ENCODE assay signal across 12 cellular contexts in genomic region chr1:30982937-30983336, GRCh38.
A peak's percentile ranks its signal among the peaks of the same experiment; 100 is the strongest.
DNase-seq lines count a peak whose midpoint lies in the region; ATAC-seq and FAIRE-seq lines count a peak whose summit lies in the region.
"Had no signal": no experiment of that assay in that cellular context is flagged by ENCODE, and none has a peak within 500 bp of the region (broad histone marks: within the 10 kb centered on the region; RNA-seq: fewer than 3 reads in every experiment).

No MANE protein-coding gene starts in this region.

- H3K36me3 Mint-ChIP-seq in activated CD4-positive, alpha-beta memory T cell treated with anti-CD3 and anti-CD28 coated beads for 36 hours, result peaks cover 35% of the 10 kb centered on the region
- peaks cover 56% of the 10 kb centered on the region for H3K36me3 Mint-ChIP-seq in activated CD4-positive, alpha-beta memory T cell treated with anti-CD3 and anti-CD28 coated beads, Interleukin-2, amount 10 ng/mL, durations not matched to agents 7 days and 5 days (ENCODE audit: low read depth)
- peaks cover 10% of the 10 kb centered on the region for H3K36me3 Mint-ChIP-seq in T-helper 17 cell (ENCODE audit: low read depth)

- H3K9me3 Mint-ChIP-seq in activated CD4-positive, alpha-beta memory T cell treated with anti-CD3 and anti-CD28 coated beads for 36 hours, result no peaks in the 10 kb centered on the region
- no peaks in the 10 kb centered on the region for H3K9me3 Mint-ChIP-seq in activated CD4-positive, alpha-beta memory T cell treated with anti-CD3 and anti-CD28 coated beads, Interleukin-2, amount 10 ng/mL, durations not matched to agents 7 days and 5 days

- POLR2A ChIA-PET in activated CD4-positive, alpha-beta memory T cell treated with anti-CD3 and anti-CD28 coated beads for 36 hours (lab: Charles Lee), result no interaction called here
- POLR2A ChIA-PET in activated CD4-positive, alpha-beta memory T cell treated with anti-CD3 and anti-CD28 coated beads, Interleukin-2, amount 10 ng/mL, durations not matched to agents 7 days and 5 days (lab: Charles Lee), result no interaction called here

- ATAC-seq in T-helper 17 cell (no peak), left ventricle myocardium superior (peak; percentile 62), GM18861 (IDR thresholded peaks at IDR 0.05; ENCODE audit: unreplicated experiment) (no peak)

- H3K9me3 ChIP-seq in T-helper 17 cell (ENCODE audit: control insufficient read depth, low read length, poor library complexity, severe bottlenecking), result no peaks in the 10 kb centered on the region

- FAIRE-seq in HTR-8/SVneo (lab: Jason Lieb, UNC), result no peak

- peaks cover 51% of the 10 kb centered on the region for H3K4me1 Mint-ChIP-seq in activated CD4-positive, alpha-beta memory T cell treated with anti-CD3 and anti-CD28 coated beads for 36 hours (ENCODE audit: low read depth)
- peaks cover 28% of the 10 kb centered on the region for H3K4me1 Mint-ChIP-seq in activated CD4-positive, alpha-beta memory T cell treated with anti-CD3 and anti-CD28 coated beads, Interleukin-2, amount 10 ng/mL, durations not matched to agents 7 days and 5 days
- H3K4me1 Mint-ChIP-seq in T-helper 17 cell, result peaks cover 20% of the 10 kb centered on the region

- CTCF ChIA-PET in activated CD4-positive, alpha-beta memory T cell treated with anti-CD3 and anti-CD28 coated beads for 36 hours (lab: Charles Lee), result no interaction called here
- CTCF ChIA-PET in activated CD4-positive, alpha-beta memory T cell treated with anti-CD3 and anti-CD28 coated beads, Interleukin-2, amount 10 ng/mL, durations not matched to agents 7 days and 5 days (lab: Charles Lee), result no interaction called here

- intact Hi-C loops in activated CD4-positive, alpha-beta memory T cell treated with anti-CD3 and anti-CD28 coated beads for 36 hours (cut with micrococcal nuclease), result no loop called here
- intact Hi-C loops in left ventricle myocardium superior (cut with micrococcal nuclease), result no loop called here

- no peaks in the 10 kb centered on the region for H3K27me3 Mint-ChIP-seq in activated CD4-positive, alpha-beta memory T cell treated with anti-CD3 and anti-CD28 coated beads for 36 hours
- H3K27me3 Mint-ChIP-seq in activated CD4-positive, alpha-beta memory T cell treated with anti-CD3 and anti-CD28 coated beads, Interleukin-2, amount 10 ng/mL, durations not matched to agents 7 days and 5 days, result no peaks in the 10 kb centered on the region
- no peaks in the 10 kb centered on the region for H3K27me3 Mint-ChIP-seq in T-helper 17 cell

- H3K27ac Mint-ChIP-seq in activated CD4-positive, alpha-beta memory T cell treated with anti-CD3 and anti-CD28 coated beads for 36 hours, result peak overlapping the region; percentile 11
- no peak overlapping the region for H3K27ac Mint-ChIP-seq in activated CD4-positive, alpha-beta memory T cell treated with anti-CD3 and anti-CD28 coated beads, Interleukin-2, amount 10 ng/mL, durations not matched to agents 7 days and 5 days
- H3K27ac Mint-ChIP-seq in T-helper 17 cell, result peak overlapping the region; percentile 16

- no peak for DNase-seq in activated CD4-positive, alpha-beta memory T cell treated with anti-CD3 and anti-CD28 coated beads for 36 hours
- no peak for DNase-seq in activated CD4-positive, alpha-beta memory T cell treated with anti-CD3 and anti-CD28 coated beads, Interleukin-2, amount 10 ng/mL, durations not matched to agents 7 days and 5 days
- no peak for DNase-seq in T-helper 17 cell
- no peak for DNase-seq in left ventricle myocardium superior
- DNase-seq in stromal cell of bone marrow (ENCODE audit: low read depth), result peak; percentile 51
- DNase-seq in COLO829 (ENCODE audit: low spot score), result no peak
- no peak for DNase-seq in HTR-8/SVneo (ENCODE audit: insufficient read length, low spot score)
- DNase-seq: 8988T, cortex of kidney, retina, SHP77 treated with DMSO at 0.1 percent for 48 hours had no signal

- H3K4me3 Mint-ChIP-seq in activated CD4-positive, alpha-beta memory T cell treated with anti-CD3 and anti-CD28 coated beads for 36 hours, result no peak overlapping the region
- no peak overlapping the region for H3K4me3 Mint-ChIP-seq in activated CD4-positive, alpha-beta memory T cell treated with anti-CD3 and anti-CD28 coated beads, Interleukin-2, amount 10 ng/mL, durations not matched to agents 7 days and 5 days
- no peak overlapping the region for H3K4me3 Mint-ChIP-seq in T-helper 17 cell
